In genomic region chr16:559411-560207, GRCh38 we compare ENCODE assay signal across 1 cellular context.
A peak's percentile ranks its signal among the peaks of the same experiment; 100 is the strongest.
TF ChIP-seq lines count a peak whose summit lies in the region.

No MANE protein-coding gene starts in this region.

TF ChIP-seq in endothelial cell of umbilical vein, 7 proteins besides CTCF, POLR2A, EP300 and RAD21:
- TF ChIP-seq FOS (IDR thresholded peaks at IDR 0.05; ENCODE audit: borderline replicate concordance, insufficient read depth, low read length) (no peak), MYC (IDR thresholded peaks at IDR 0.05; ENCODE audit: low read depth, low read length) (no peak), JUN (IDR thresholded peaks at IDR 0.05; ENCODE audit: borderline replicate concordance, insufficient read depth, insufficient read length, low read depth) (no peak), POLR2AphosphoS5 (IDR thresholded peaks at IDR 0.05; ENCODE audit: insufficient read depth, low read depth, low read length) (no peak), EZH2 (IDR thresholded peaks at IDR 0.05; ENCODE audit: borderline replicate concordance, low read depth, low read length, severe bottlenecking) (peak; percentile 78)
